ENCODE assay signal across 9 cellular contexts in genomic region chr11:12376259-12376971, GRCh38. TPM values are rescaled to one million over a fixed set of nuclear protein-coding genes. Genes with fewer than 3 reads are reported as not detected.
DNase-seq lines count a peak whose midpoint lies in the region; ATAC-seq and TF ChIP-seq lines count a peak whose summit lies in the region.
"Had no signal": no experiment of that assay in that cellular context is flagged by ENCODE, and none has a peak within 500 bp of the region (broad histone marks: within the 10 kb centered on the region; RNA-seq: fewer than 3 reads in every experiment).

No MANE protein-coding gene starts in this region.

- no peak for TF ChIP-seq CTCF in cardiac fibroblast (IDR thresholded peaks at IDR 0.05; ENCODE audit: low read depth, low read length)
- no peak for TF ChIP-seq CTCF in lower leg skin (IDR thresholded peaks at IDR 0.05)
- TF ChIP-seq CTCF in type B pancreatic cell (conservative IDR thresholded peaks at IDR 0.05), result no peak

- H3K4me1 Mint-ChIP-seq in activated T-cell treated with anti-CD3 and anti-CD28 coated beads, Interleukin-2, amount 50 U/mL, for 4 hours (ENCODE audit: low read depth), result peaks cover 8% of the 10 kb centered on the region
- peaks cover 18% of the 10 kb centered on the region for H3K4me1 Mint-ChIP-seq in type B pancreatic cell (ENCODE audit: unreplicated experiment)

- WGBS in lower leg skin, 2 donors, result 52 to 57% methylated on average over 11 of the region's 11 CpGs

- TF ChIP-seq POLR2A in lower leg skin (IDR thresholded peaks at IDR 0.05), result no peak

- H3K27ac Mint-ChIP-seq in type B pancreatic cell, result peak overlapping the region; percentile 54

- H3K36me3 Mint-ChIP-seq in activated T-cell treated with anti-CD3 and anti-CD28 coated beads, Interleukin-2, amount 50 U/mL, for 4 hours (ENCODE audit: insufficient read depth), result no peaks in the 10 kb centered on the region
- peaks cover 3% of the 10 kb centered on the region for H3K36me3 Mint-ChIP-seq in type B pancreatic cell

- H3K9me3 Mint-ChIP-seq in activated T-cell treated with anti-CD3 and anti-CD28 coated beads, Interleukin-2, amount 50 U/mL, for 4 hours, result no peaks in the 10 kb centered on the region
- H3K9me3 Mint-ChIP-seq in type B pancreatic cell, result peaks cover under 1% of the 10 kb centered on the region

- no peak for ATAC-seq in activated T-cell treated with anti-CD3 and anti-CD28 coated beads, Interleukin-2, amount 50 U/mL, for 4 hours
- ATAC-seq in HG02840 (IDR thresholded peaks at IDR 0.05; ENCODE audit: low FRiP score, unreplicated experiment), result no peak

- no peak for DNase-seq in activated T-cell treated with anti-CD3 and anti-CD28 coated beads, Interleukin-2, amount 50 U/mL, for 4 hours
- DNase-seq in activated T-cell treated with anti-CD3 and anti-CD28 coated beads, Interleukin-2, amount 50 U/mL, for 1 hour, result no peak
- DNase-seq in cardiac fibroblast (ENCODE audit: low read depth in 2 of 2) (peak; percentile 85 to 89), lower leg skin (ENCODE audit: low spot score in 2 of 2) (peak; percentile 74 to 88), type B pancreatic cell (ENCODE audit: extremely low spot score, unreplicated experiment) (no peak), NCI-H446 (lab: John Stamatoyannopoulos, UW) (no peak)
- no peak for DNase-seq in activated CD4-positive, alpha-beta T cell treated with anti-CD3 and anti-CD28 coated beads, Interleukin-2, amount 50 U/mL, for 48 hours
- DNase-seq: DND-41 had no signal

- intact Hi-C loops in lower leg skin (cut with DNase I; ENCODE audit: low total_unique reads), result no loop called here

- H3K4me3 ChIP-seq in cardiac fibroblast (replicated peaks in 1 of 2; ENCODE audit: low read depth in 2 of 2, low read length in 2 of 2), result no peak overlapping the region
- no peak overlapping the region for H3K4me3 ChIP-seq in lower leg skin (ENCODE audit: low read depth, poor library complexity, severe bottlenecking)

- peak overlapping the region; percentile 63 for H3K4me3 Mint-ChIP-seq in activated T-cell treated with anti-CD3 and anti-CD28 coated beads, Interleukin-2, amount 50 U/mL, for 4 hours
- H3K4me3 Mint-ChIP-seq in type B pancreatic cell, result peak overlapping the region; percentile 83

- H3K27me3 Mint-ChIP-seq in activated T-cell treated with anti-CD3 and anti-CD28 coated beads, Interleukin-2, amount 50 U/mL, for 4 hours (ENCODE audit: low read depth), result peaks cover 30% of the 10 kb centered on the region
- H3K27me3 Mint-ChIP-seq in type B pancreatic cell, result no peaks in the 10 kb centered on the region

RNA-seq across cellular contexts. Expression of gene PARVA, which starts 1.0 kb away (rescaled TPM):
- under 1 TPM; 0.11 to 0.76 (median 0.15) TPM for total RNA-seq in activated T-cell treated with anti-CD3 and anti-CD28 coated beads, Interleukin-2, amount 50 U/mL, for 4 hours
- 10 to 100 TPM in 3 of 4 donors, 1 to 10 TPM in 1; 10.0 to 25.0 (median 14.2) TPM for total RNA-seq in lower leg skin
- total RNA-seq in type B pancreatic cell (ENCODE audit: low replicate concordance), result 32.3 and 49.4 TPM in 2 replicates

Comparison
In these comparisons a context has a peak if more than half of its experiments do, and no peak if none do; other contexts are left out.
1. DNase-seq: peak in cardiac fibroblast (2 of 2) and lower leg skin (2 of 2); none in activated T-cell treated with anti-CD3 and anti-CD28 coated beads, Interleukin-2, amount 50 U/mL, for 4 hours (single experiment), activated T-cell treated with anti-CD3 and anti-CD28 coated beads, Interleukin-2, amount 50 U/mL, for 1 hour (single experiment), type B pancreatic cell (single experiment), NCI-H446 (0 of 2) and activated CD4-positive, alpha-beta T cell treated with anti-CD3 and anti-CD28 coated beads, Interleukin-2, amount 50 U/mL, for 48 hours (0 of 2).
2. RNA of gene PARVA, which starts 1.0 kb away (total RNA-seq): 32.3 to 49.4 TPM in type B pancreatic cell and 10.0 to 25.0 TPM in lower leg skin; 0.11 to 0.76 TPM in activated T-cell treated with anti-CD3 and anti-CD28 coated beads, Interleukin-2, amount 50 U/mL, for 4 hours; every median in the first group is over 4 times any median in the second.